ENCODE assay signal across 15 cellular contexts in the genomic region with DNA sequence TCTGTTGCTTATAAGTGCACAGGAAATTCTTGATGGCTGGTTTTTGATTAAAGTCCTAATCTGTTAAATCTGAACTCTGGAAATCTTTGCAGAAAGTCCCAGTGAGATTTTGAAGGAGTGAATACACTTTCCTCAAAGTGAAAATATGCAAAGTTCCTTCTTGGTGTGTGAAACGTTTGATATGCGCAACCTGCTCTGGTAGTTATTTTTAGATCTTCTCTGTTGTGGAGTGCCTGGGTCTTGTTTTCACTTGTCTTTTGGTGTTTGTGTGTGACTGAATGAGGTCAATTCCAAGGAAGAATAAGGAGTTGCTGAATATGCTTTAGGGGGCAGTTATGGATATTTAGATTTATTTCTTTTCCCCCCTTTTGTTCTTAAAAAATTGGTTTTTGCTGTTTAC. TPM values are rescaled to one million over a fixed set of nuclear protein-coding genes. Genes with fewer than 3 reads are reported as not detected.
DNase-seq lines count a peak whose midpoint lies in the region; ATAC-seq and TF ChIP-seq lines count a peak whose summit lies in the region.
"Had no signal": no experiment of that assay in that cellular context is flagged by ENCODE, and none has a peak within 500 bp of the region (broad histone marks: within the 10 kb centered on the region; RNA-seq: fewer than 3 reads in every experiment).

No MANE protein-coding gene starts in this region.

- DNase-seq in activated CD8-positive, alpha-beta T cell treated with anti-CD3 and anti-CD28 coated beads for 36 hours, result no peak
- no peak for DNase-seq in activated CD8-positive, alpha-beta T cell treated with anti-CD3 and anti-CD28 coated beads, Interleukin-2, amount 10 ng/mL, durations not matched to agents 7 days and 5 days
- DNase-seq in activated naive CD8-positive, alpha-beta T cell treated with anti-CD3 and anti-CD28 coated beads, Interleukin-2, amount 50 U/mL, for 24 hours, result no peak
- DNase-seq in T-cell, result no peak
- no peak for DNase-seq in T-helper 2 cell treated with Interferon-gamma antibody and Interleukin-4, amounts not matched to agents 5 μg/mL and 100 μg/mL, for 36 hours (ENCODE audit: low spot score)
- DNase-seq in right lobe of liver, result no peak
- DNase-seq: C1 segment of cervical spinal cord; Caco-2; CD8-positive, alpha-beta memory T cell; DND-41; GDM1; GOT3; H9 had no signal

- WGBS in right lobe of liver (ENCODE audit: insufficient coverage, low coverage, low lambda C conversion rate, missing lambda C conversion rate), result 53% methylated on average over 2 of the region's 2 CpGs

- no peak for ATAC-seq in activated CD8-positive, alpha-beta T cell treated with anti-CD3 and anti-CD28 coated beads for 36 hours
- no peak for ATAC-seq in activated CD8-positive, alpha-beta T cell treated with anti-CD3 and anti-CD28 coated beads, Interleukin-2, amount 10 ng/mL, durations not matched to agents 7 days and 5 days
- ATAC-seq in activated naive CD8-positive, alpha-beta T cell treated with anti-CD3 and anti-CD28 coated beads, Interleukin-2, amount 50 U/mL, for 24 hours, result no peak
- ATAC-seq in T-cell (replicated peaks in 1 of 4) (peak in 1 of 4 experiments; percentile 55), right lobe of liver (no peak)

- no peaks in the 10 kb centered on the region for H3K4me1 ChIP-seq in right lobe of liver
- H3K4me1 ChIP-seq: Caco-2 had no signal

- CTCF ChIA-PET in activated CD8-positive, alpha-beta T cell treated with anti-CD3 and anti-CD28 coated beads for 36 hours (lab: Charles Lee), result no interaction called here
- CTCF ChIA-PET in activated CD8-positive, alpha-beta T cell treated with anti-CD3 and anti-CD28 coated beads, Interleukin-2, amount 10 ng/mL, durations not matched to agents 7 days and 5 days (lab: Charles Lee), result interaction anchor here (0.6 to 1.6 kb wide), 2 partner anchors 10 to 1229 kb away, joined by 3 to 7 read pairs; no protein-coding TSS in a partner anchor
- CTCF ChIA-PET in T-cell (lab: Charles Lee), result no interaction called here

- no peaks in the 10 kb centered on the region for H3K27me3 Mint-ChIP-seq in activated CD8-positive, alpha-beta T cell treated with anti-CD3 and anti-CD28 coated beads for 36 hours
- H3K27me3 Mint-ChIP-seq in activated CD8-positive, alpha-beta T cell treated with anti-CD3 and anti-CD28 coated beads, Interleukin-2, amount 10 ng/mL, durations not matched to agents 7 days and 5 days (ENCODE audit: low read depth), result no peaks in the 10 kb centered on the region
- no peaks in the 10 kb centered on the region for H3K27me3 Mint-ChIP-seq in activated naive CD8-positive, alpha-beta T cell
- no peaks in the 10 kb centered on the region for H3K27me3 Mint-ChIP-seq in activated naive CD8-positive, alpha-beta T cell treated with anti-CD3 and anti-CD28 coated beads, Interleukin-2, amount 50 U/mL, for 24 hours
- H3K27me3 Mint-ChIP-seq in T-cell, result no peaks in the 10 kb centered on the region
- no peaks in the 10 kb centered on the region for H3K27me3 Mint-ChIP-seq in T-helper 2 cell treated with Interferon-gamma antibody and Interleukin-4, amounts not matched to agents 5 μg/mL and 100 μg/mL, for 36 hours (ENCODE audit: low read depth)

- peak overlapping the region; percentile 34 for H3K27ac Mint-ChIP-seq in activated CD8-positive, alpha-beta T cell treated with anti-CD3 and anti-CD28 coated beads for 36 hours
- H3K27ac Mint-ChIP-seq in activated CD8-positive, alpha-beta T cell treated with anti-CD3 and anti-CD28 coated beads, Interleukin-2, amount 10 ng/mL, durations not matched to agents 7 days and 5 days, result no peak overlapping the region
- peak overlapping the region; percentile 19 for H3K27ac Mint-ChIP-seq in activated naive CD8-positive, alpha-beta T cell
- H3K27ac Mint-ChIP-seq in activated naive CD8-positive, alpha-beta T cell treated with anti-CD3 and anti-CD28 coated beads, Interleukin-2, amount 50 U/mL, for 24 hours, result no peak overlapping the region
- H3K27ac Mint-ChIP-seq in T-cell, result peak overlapping the region; percentile 24 to 91
- no peak overlapping the region for H3K27ac Mint-ChIP-seq in T-helper 2 cell treated with Interferon-gamma antibody and Interleukin-4, amounts not matched to agents 5 μg/mL and 100 μg/mL, for 36 hours
- H3K27ac Mint-ChIP-seq: B cell; CD8-positive, alpha-beta memory T cell; H9 had no signal

- H3K4me3 ChIP-seq in right lobe of liver, result no peak overlapping the region

- TF ChIP-seq CTCF in activated CD8-positive, alpha-beta T cell treated with anti-CD3 and anti-CD28 coated beads for 36 hours (IDR thresholded peaks at IDR 0.05), result no peak
- no peak for TF ChIP-seq CTCF in right lobe of liver (IDR thresholded peaks at IDR 0.05)

- no peaks in the 10 kb centered on the region for H3K36me3 ChIP-seq in right lobe of liver

- H3K4me1 Mint-ChIP-seq in activated CD8-positive, alpha-beta T cell treated with anti-CD3 and anti-CD28 coated beads for 36 hours (ENCODE audit: low read depth), result peaks cover 24% of the 10 kb centered on the region
- peaks cover 4% of the 10 kb centered on the region for H3K4me1 Mint-ChIP-seq in activated CD8-positive, alpha-beta T cell treated with anti-CD3 and anti-CD28 coated beads, Interleukin-2, amount 10 ng/mL, durations not matched to agents 7 days and 5 days (ENCODE audit: low read depth)
- peaks cover 35% of the 10 kb centered on the region for H3K4me1 Mint-ChIP-seq in activated naive CD8-positive, alpha-beta T cell (ENCODE audit: low read depth)
- H3K4me1 Mint-ChIP-seq in activated naive CD8-positive, alpha-beta T cell treated with anti-CD3 and anti-CD28 coated beads, Interleukin-2, amount 50 U/mL, for 24 hours, result peaks cover 18% of the 10 kb centered on the region
- peaks cover 16 to 28% (median 21%) of the 10 kb centered on the region in 3 donors for H3K4me1 Mint-ChIP-seq in T-cell
- H3K4me1 Mint-ChIP-seq in T-helper 2 cell treated with Interferon-gamma antibody and Interleukin-4, amounts not matched to agents 5 μg/mL and 100 μg/mL, for 36 hours (ENCODE audit: low read depth), result no peaks in the 10 kb centered on the region
- H3K4me1 Mint-ChIP-seq: B cell had no signal

- no peak overlapping the region for H3K4me3 Mint-ChIP-seq in activated CD8-positive, alpha-beta T cell treated with anti-CD3 and anti-CD28 coated beads for 36 hours
- H3K4me3 Mint-ChIP-seq in activated CD8-positive, alpha-beta T cell treated with anti-CD3 and anti-CD28 coated beads, Interleukin-2, amount 10 ng/mL, durations not matched to agents 7 days and 5 days, result no peak overlapping the region
- peak overlapping the region; percentile 34 for H3K4me3 Mint-ChIP-seq in activated naive CD8-positive, alpha-beta T cell
- H3K4me3 Mint-ChIP-seq in activated naive CD8-positive, alpha-beta T cell treated with anti-CD3 and anti-CD28 coated beads, Interleukin-2, amount 50 U/mL, for 24 hours, result no peak overlapping the region
- peak overlapping the region in 1 of 3 donors; percentile 41 for H3K4me3 Mint-ChIP-seq in T-cell
- H3K4me3 Mint-ChIP-seq in T-helper 2 cell treated with Interferon-gamma antibody and Interleukin-4, amounts not matched to agents 5 μg/mL and 100 μg/mL, for 36 hours, result no peak overlapping the region
- H3K4me3 Mint-ChIP-seq: B cell; CD8-positive, alpha-beta memory T cell; H9 had no signal

- no peaks in the 10 kb centered on the region for H3K36me3 Mint-ChIP-seq in activated CD8-positive, alpha-beta T cell treated with anti-CD3 and anti-CD28 coated beads for 36 hours (ENCODE audit: low read depth)
- no peaks in the 10 kb centered on the region for H3K36me3 Mint-ChIP-seq in activated CD8-positive, alpha-beta T cell treated with anti-CD3 and anti-CD28 coated beads, Interleukin-2, amount 10 ng/mL, durations not matched to agents 7 days and 5 days (ENCODE audit: low read depth)
- H3K36me3 Mint-ChIP-seq in activated naive CD8-positive, alpha-beta T cell, result no peaks in the 10 kb centered on the region
- H3K36me3 Mint-ChIP-seq in activated naive CD8-positive, alpha-beta T cell treated with anti-CD3 and anti-CD28 coated beads, Interleukin-2, amount 50 U/mL, for 24 hours (ENCODE audit: low read depth), result no peaks in the 10 kb centered on the region
- no peaks in the 10 kb centered on the region for H3K36me3 Mint-ChIP-seq in T-cell
- H3K36me3 Mint-ChIP-seq in T-helper 2 cell treated with Interferon-gamma antibody and Interleukin-4, amounts not matched to agents 5 μg/mL and 100 μg/mL, for 36 hours (ENCODE audit: low read depth), result no peaks in the 10 kb centered on the region
- H3K36me3 Mint-ChIP-seq: CD8-positive, alpha-beta memory T cell had no signal

- peaks cover 3% of the 10 kb centered on the region for H3K9me3 Mint-ChIP-seq in activated CD8-positive, alpha-beta T cell treated with anti-CD3 and anti-CD28 coated beads for 36 hours
- no peaks in the 10 kb centered on the region for H3K9me3 Mint-ChIP-seq in activated CD8-positive, alpha-beta T cell treated with anti-CD3 and anti-CD28 coated beads, Interleukin-2, amount 10 ng/mL, durations not matched to agents 7 days and 5 days (ENCODE audit: insufficient read depth)
- no peaks in the 10 kb centered on the region for H3K9me3 Mint-ChIP-seq in activated naive CD8-positive, alpha-beta T cell (ENCODE audit: low read depth)
- H3K9me3 Mint-ChIP-seq in activated naive CD8-positive, alpha-beta T cell treated with anti-CD3 and anti-CD28 coated beads, Interleukin-2, amount 50 U/mL, for 24 hours, result no peaks in the 10 kb centered on the region
- peaks cover 0 to 3% (median 0%) of the 10 kb centered on the region in 3 donors for H3K9me3 Mint-ChIP-seq in T-cell
- peaks cover 5% of the 10 kb centered on the region for H3K9me3 Mint-ChIP-seq in T-helper 2 cell treated with Interferon-gamma antibody and Interleukin-4, amounts not matched to agents 5 μg/mL and 100 μg/mL, for 36 hours

- no peak overlapping the region for H3K27ac ChIP-seq in right lobe of liver

- POLR2A ChIA-PET in activated CD8-positive, alpha-beta T cell treated with anti-CD3 and anti-CD28 coated beads for 36 hours (lab: Charles Lee), result no interaction called here
- POLR2A ChIA-PET in activated CD8-positive, alpha-beta T cell treated with anti-CD3 and anti-CD28 coated beads, Interleukin-2, amount 10 ng/mL, durations not matched to agents 7 days and 5 days (lab: Charles Lee), result no interaction called here
- POLR2A ChIA-PET in T-cell (lab: Charles Lee), result no interaction called here

- H3K9me3 ChIP-seq in right lobe of liver, result no peaks in the 10 kb centered on the region
- H3K9me3 ChIP-seq: Caco-2 had no signal

- no peak for TF ChIP-seq POLR2A in right lobe of liver (IDR thresholded peaks at IDR 0.05)

- H3K27me3 ChIP-seq in right lobe of liver, result no peaks in the 10 kb centered on the region

- intact Hi-C loops in activated CD8-positive, alpha-beta T cell treated with anti-CD3 and anti-CD28 coated beads for 36 hours (cut with micrococcal nuclease), result no loop called here
- intact Hi-C loops in right lobe of liver (cut with DNase I), result no loop called here

RNA-seq across cellular contexts. Expression of gene SCML1, which starts 41.7 kb away (rescaled TPM):
- 1 to 10 TPM; 4.1 to 4.6 TPM for total RNA-seq in activated CD8-positive, alpha-beta T cell treated with anti-CD3 and anti-CD28 coated beads for 36 hours
- total RNA-seq in activated CD8-positive, alpha-beta T cell treated with anti-CD3 and anti-CD28 coated beads, Interleukin-2, amount 10 ng/mL, durations not matched to agents 7 days and 5 days, result 1 to 10 TPM; 5.7 to 6.1 TPM
- total RNA-seq in T-cell, result 10 to 100 TPM; 13.6 to 33.0 (median 23.0) TPM
- 10 to 100 TPM in 5 of 6 experiments, 1 to 10 TPM in 1; 7.0 to 15.2 (median 13.8) TPM for total RNA-seq in right lobe of liver

Comparison
In these comparisons a context has a peak if more than half of its experiments do, and no peak if none do; other contexts are left out.
1. H3K27ac Mint-ChIP-seq: peak in activated CD8-positive, alpha-beta T cell treated with anti-CD3 and anti-CD28 coated beads for 36 hours (single experiment), activated naive CD8-positive, alpha-beta T cell (single experiment) and T-cell (2 of 2); none in activated CD8-positive, alpha-beta T cell treated with anti-CD3 and anti-CD28 coated beads, Interleukin-2, amount 10 ng/mL, durations not matched to agents 7 days and 5 days (single experiment), activated naive CD8-positive, alpha-beta T cell treated with anti-CD3 and anti-CD28 coated beads, Interleukin-2, amount 50 U/mL, for 24 hours (single experiment) and T-helper 2 cell treated with Interferon-gamma antibody and Interleukin-4, amounts not matched to agents 5 μg/mL and 100 μg/mL, for 36 hours (single experiment).